Comparison of ENCODE assay signal across 25 cellular contexts in the genomic region with DNA sequence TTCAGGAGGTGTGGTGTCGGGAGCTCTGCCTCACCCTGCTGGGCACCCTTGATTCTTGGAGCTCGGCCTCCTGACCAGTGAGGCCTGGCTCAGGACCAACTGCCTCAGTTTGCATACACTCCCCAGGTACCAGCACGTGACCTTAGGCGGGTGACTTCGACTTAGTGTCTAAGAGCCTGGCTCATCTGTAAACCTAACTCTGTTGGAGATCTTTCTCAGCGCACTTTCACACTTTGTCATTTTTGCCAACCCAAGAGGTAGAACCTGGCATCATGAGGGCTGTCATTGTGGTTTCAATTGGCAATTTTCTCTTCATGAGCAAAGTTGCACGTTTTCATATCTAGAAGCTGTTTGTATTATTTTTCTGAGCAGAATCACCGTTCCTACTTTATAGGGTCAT. TPM values are rescaled to one million over a fixed set of nuclear protein-coding genes. Genes with fewer than 3 reads are reported as not detected.
"Had no signal": no experiment of that assay in that cellular context is flagged by ENCODE, and none has a peak within 500 bp of the region (broad histone marks: within the 10 kb centered on the region; RNA-seq: fewer than 3 reads in every experiment).

No MANE protein-coding gene starts in this region.

- DNase-seq: dermis blood vessel endothelial cell; effector memory CD8-positive, alpha-beta T cell; esophagus squamous epithelium; foreskin melanocyte; hypothalamus; immature natural killer cell; islet precursor cell; left ventricle myocardium superior; lower lobe of right lung; natural killer cell; right lobe of liver; stimulated activated CD4-positive, alpha-beta T cell treated with anti-CD3 and anti-CD28 coated beads, Interleukin-12 subunit alpha, Interleukin-12 subunit beta, amount 100 ng/mL, for 4 hours; stimulated activated CD4-positive, alpha-beta T cell treated with anti-CD3 and anti-CD28 coated beads, Interleukin-1b, Interleukin-23, amount 100 ng/mL, for 48 hours; stimulated activated CD4-positive, alpha-beta T cell treated with anti-CD3 and anti-CD28 coated beads, Interleukin-4, amount 100 ng/mL, for 1 hour; stimulated activated CD8-positive, alpha-beta memory T cell treated with anti-CD3 and anti-CD28 coated beads, Interleukin-4, amount 100 ng/mL, for 48 hours; stimulated activated naive CD4-positive, alpha-beta T cell treated with Interleukin-2 at 50 U/mL for 16 hours; upper lobe of left lung had no signal

- FAIRE-seq: endometrium, pancreas, urothelium cell line had no signal

- H3K27ac ChIP-seq: coronary artery, esophagus squamous epithelium, lower lobe of right lung, neutrophil, pancreas, right lobe of liver, thoracic aorta, tibial nerve, upper lobe of left lung had no signal

- H3K36me3 ChIP-seq: esophagus squamous epithelium, lower lobe of right lung, neutrophil, pancreas, right lobe of liver, thoracic aorta, tibial nerve, upper lobe of left lung had no signal

- H3K4me2 ChIP-seq: smooth muscle cell had no signal

- ATAC-seq: effector memory CD8-positive, alpha-beta T cell; left ventricle myocardium superior; lower lobe of right lung; pancreas; right lobe of liver had no signal

- H3K9me3 Mint-ChIP-seq: effector memory CD8-positive, alpha-beta T cell; immature natural killer cell; natural killer cell had no signal

- H3K36me3 Mint-ChIP-seq: immature natural killer cell, natural killer cell had no signal

- H3K27me3 ChIP-seq: pancreas, right lobe of liver, tibial nerve, upper lobe of left lung had no signal

- H3K27ac Mint-ChIP-seq: effector memory CD8-positive, alpha-beta T cell; immature natural killer cell; natural killer cell had no signal

- H3K4me1 ChIP-seq: esophagus squamous epithelium, lower lobe of right lung had no signal

- H3K4me3 ChIP-seq: coronary artery, esophagus squamous epithelium, lower lobe of right lung, pancreas, right lobe of liver, smooth muscle cell, thoracic aorta, tibial nerve, upper lobe of left lung had no signal

- H3K9me3 ChIP-seq: esophagus squamous epithelium, lower lobe of right lung, neutrophil, pancreas, right lobe of liver, thoracic aorta, tibial nerve, upper lobe of left lung had no signal

- H3K4me3 Mint-ChIP-seq: effector memory CD8-positive, alpha-beta T cell; immature natural killer cell; natural killer cell had no signal

RNA-seq across cellular contexts. Expression of a gene that starts 13.4 kb away (rescaled TPM):
- total RNA-seq: dermis blood vessel endothelial cell had no signal
- polyA plus RNA-seq: immature natural killer cell had no signal
